Comparison of ENCODE assay signal across 14 cellular contexts in genomic region chr17:48283390-48283789, GRCh38.
"Had no signal": no experiment of that assay in that cellular context is flagged by ENCODE, and none has a peak within 500 bp of the region (broad histone marks: within the 10 kb centered on the region; RNA-seq: fewer than 3 reads in every experiment).

No MANE protein-coding gene starts in this region.

- H3K27me3 Mint-ChIP-seq: activated naive CD8-positive, alpha-beta T cell treated with anti-CD3 and anti-CD28 coated beads, Interleukin-2, amount 50 U/mL, for 24 hours; activated T-helper 17 cell treated with anti-CD3 and anti-CD28 coated beads, Interleukin-2, amount 50 U/mL, for 72 hours; naive thymus-derived CD8-positive, alpha-beta T cell had no signal

- H3K36me3 Mint-ChIP-seq: stimulated activated memory B cell treated with anti-CD40 and anti-IgM and Interleukin-4, amounts not matched to agents 10 μg/mL and 1 μg/mL and 100 μg/mL, for 72 hours had no signal

- DNase-seq: activated CD4-positive, alpha-beta T cell treated with anti-CD3 and anti-CD28 coated beads, Interleukin-2, amount 50 U/mL, for 1 hour; activated naive CD4-positive, alpha-beta T cell treated with Interleukin-2 at 50 U/mL for 16 hours; activated naive CD8-positive, alpha-beta T cell treated with anti-CD3 and anti-CD28 coated beads, Interleukin-2, amount 50 U/mL, for 24 hours; aorta; cortex of kidney; effector CD4-positive, alpha-beta T cell; esophagus squamous epithelium; left lung; mammary epithelial cell; naive thymus-derived CD8-positive, alpha-beta T cell had no signal

- H3K4me1 Mint-ChIP-seq: stimulated activated memory B cell treated with anti-CD40 and anti-IgM and Interleukin-4, amounts not matched to agents 10 μg/mL and 1 μg/mL and 100 μg/mL, for 72 hours had no signal

- H3K27ac Mint-ChIP-seq: activated naive CD8-positive, alpha-beta T cell treated with anti-CD3 and anti-CD28 coated beads, Interleukin-2, amount 50 U/mL, for 24 hours; activated T-helper 17 cell treated with anti-CD3 and anti-CD28 coated beads, Interleukin-2, amount 50 U/mL, for 72 hours; stimulated activated memory B cell treated with anti-CD40 and anti-IgM and Interleukin-4, amounts not matched to agents 10 μg/mL and 1 μg/mL and 100 μg/mL, for 72 hours had no signal

- H3K9me3 Mint-ChIP-seq: activated naive CD8-positive, alpha-beta T cell treated with anti-CD3 and anti-CD28 coated beads, Interleukin-2, amount 50 U/mL, for 24 hours; activated T-helper 17 cell treated with anti-CD3 and anti-CD28 coated beads, Interleukin-2, amount 50 U/mL, for 72 hours; naive thymus-derived CD8-positive, alpha-beta T cell; stimulated activated memory B cell treated with anti-CD40 and anti-IgM and Interleukin-4, amounts not matched to agents 10 μg/mL and 1 μg/mL and 100 μg/mL, for 72 hours had no signal

- ATAC-seq: activated naive CD8-positive, alpha-beta T cell treated with anti-CD3 and anti-CD28 coated beads, Interleukin-2, amount 50 U/mL, for 24 hours; activated T-helper 17 cell treated with anti-CD3 and anti-CD28 coated beads, Interleukin-2, amount 50 U/mL, for 72 hours; left lung; naive thymus-derived CD8-positive, alpha-beta T cell; stimulated activated memory B cell treated with anti-CD40 and anti-IgM and Interleukin-4, amounts not matched to agents 10 μg/mL and 1 μg/mL and 100 μg/mL, for 72 hours had no signal

- H3K4me3 Mint-ChIP-seq: activated naive CD8-positive, alpha-beta T cell treated with anti-CD3 and anti-CD28 coated beads, Interleukin-2, amount 50 U/mL, for 24 hours; activated T-helper 17 cell treated with anti-CD3 and anti-CD28 coated beads, Interleukin-2, amount 50 U/mL, for 72 hours; naive thymus-derived CD8-positive, alpha-beta T cell; stimulated activated memory B cell treated with anti-CD40 and anti-IgM and Interleukin-4, amounts not matched to agents 10 μg/mL and 1 μg/mL and 100 μg/mL, for 72 hours had no signal

- FAIRE-seq: endothelial cell of umbilical vein, keratinocyte had no signal
